ENCODE assay signal across 10 cellular contexts in genomic region chr11:96263361-96263763, GRCh38.
DNase-seq lines count a peak whose midpoint lies in the region; ATAC-seq and TF ChIP-seq lines count a peak whose summit lies in the region.
"Had no signal": no experiment of that assay in that cellular context is flagged by ENCODE, and none has a peak within 500 bp of the region (broad histone marks: within the 10 kb centered on the region; RNA-seq: fewer than 3 reads in every experiment).

No MANE protein-coding gene starts in this region.

- H3K27ac ChIP-seq in BLaER1 treated with 17β-estradiol and CSF1 and Interleukin-3, amounts not matched to agents 10 nM and 100 nM = peak overlapping the region in 9 of 11 experiments; percentile 6 to 72 (median 46); a peak in 15 of 22 replicates
- H3K27ac ChIP-seq in endodermal cell (ENCODE audit: low read depth, low read length) = no peak overlapping the region

- H4K20me1 ChIP-seq in BLaER1 treated with 17β-estradiol and CSF1 and Interleukin-3, amounts not matched to agents 10 nM and 100 nM = peaks cover 0 to 22% (median 0%) of the 10 kb centered on the region in 11 experiments; a peak in 3 of 22 replicates

- peaks cover 35 to 99% (median 46%) of the 10 kb centered on the region in 10 experiments for H3K4me1 ChIP-seq in BLaER1 treated with 17β-estradiol and CSF1 and Interleukin-3, amounts not matched to agents 10 nM and 100 nM
- peaks cover 7% of the 10 kb centered on the region for H3K4me1 ChIP-seq in endodermal cell (ENCODE audit: control insufficient read depth, insufficient read depth, low read length)

- no peak for TF ChIP-seq POLR2A in erythroblast (IDR thresholded peaks at IDR 0.05; ENCODE audit: low read length)

- ATAC-seq in omental fat pad (ENCODE audit: low FRiP score) (peak; percentile 64), GM18868 (IDR thresholded peaks at IDR 0.05; ENCODE audit: unreplicated experiment) (no peak)
- no peak for ATAC-seq in activated T-helper 17 cell treated with anti-CD3 and anti-CD28 coated beads, Interleukin-2, amount 50 U/mL, for 72 hours (replicated peaks)

- no peaks in the 10 kb centered on the region for H3K27me3 ChIP-seq in BLaER1 treated with 17β-estradiol and CSF1 and Interleukin-3, amounts not matched to agents 10 nM and 100 nM
- no peaks in the 10 kb centered on the region for H3K27me3 ChIP-seq in endodermal cell (ENCODE audit: control insufficient read depth, insufficient read depth, low read length, poor library complexity, severe bottlenecking)

- H3K9me3 Mint-ChIP-seq in endodermal cell = peaks cover 2% of the 10 kb centered on the region
- no peaks in the 10 kb centered on the region for H3K9me3 Mint-ChIP-seq in activated T-helper 17 cell treated with anti-CD3 and anti-CD28 coated beads, Interleukin-2, amount 50 U/mL, for 72 hours
- H3K9me3 Mint-ChIP-seq: neural crest cell had no signal

- H3K4me1 Mint-ChIP-seq in endodermal cell = peaks cover 16% of the 10 kb centered on the region
- H3K4me1 Mint-ChIP-seq in activated T-helper 17 cell treated with anti-CD3 and anti-CD28 coated beads, Interleukin-2, amount 50 U/mL, for 72 hours = peaks cover 56% of the 10 kb centered on the region

- no peak overlapping the region; a peak in 1 of 20 replicates for H3K4me3 ChIP-seq in BLaER1 treated with 17β-estradiol and CSF1 and Interleukin-3, amounts not matched to agents 10 nM and 100 nM
- H3K4me3 ChIP-seq in endodermal cell (ENCODE audit: low read length) = no peak overlapping the region

- H3K9ac ChIP-seq in BLaER1 treated with 17β-estradiol and CSF1 and Interleukin-3, amounts not matched to agents 10 nM and 100 nM = 0 out of 22 replicates have a peak overlapping the region, but pooled peaks of 1 of the 11 experiments have one; percentile 43
- H3K9ac ChIP-seq in endodermal cell (ENCODE audit: extremely low read depth, low read length, poor library complexity, severe bottlenecking) = no peak overlapping the region

- peak; percentile 50 for TF ChIP-seq CTCF in endodermal cell (conservative IDR thresholded peaks at IDR 0.05)
- TF ChIP-seq CTCF in omental fat pad (IDR thresholded peaks at IDR 0.05) = no peak

- no peak overlapping the region for H3K27ac Mint-ChIP-seq in endodermal cell
- H3K27ac Mint-ChIP-seq in activated T-helper 17 cell treated with anti-CD3 and anti-CD28 coated beads, Interleukin-2, amount 50 U/mL, for 72 hours = no peak overlapping the region

- no peak overlapping the region for H3K4me3 Mint-ChIP-seq in endodermal cell
- no peak overlapping the region for H3K4me3 Mint-ChIP-seq in activated T-helper 17 cell treated with anti-CD3 and anti-CD28 coated beads, Interleukin-2, amount 50 U/mL, for 72 hours
- H3K4me3 Mint-ChIP-seq: neural crest cell had no signal

- peaks cover under 1% of the 10 kb centered on the region for H3K36me3 Mint-ChIP-seq in endodermal cell (ENCODE audit: low read depth)
- peaks cover 8% of the 10 kb centered on the region for H3K36me3 Mint-ChIP-seq in activated T-helper 17 cell treated with anti-CD3 and anti-CD28 coated beads, Interleukin-2, amount 50 U/mL, for 72 hours (ENCODE audit: low read depth)

- H3K4me2 ChIP-seq in BLaER1 treated with 17β-estradiol and CSF1 and Interleukin-3, amounts not matched to agents 10 nM and 100 nM = peak overlapping the region in 6 of 11 experiments; percentile 36 to 71 (median 57); a peak in 9 of 22 replicates

- peak; percentile 95 for DNase-seq in NOMO-1 treated with DMSO at 0.1 percent for 48 hours (lab: John Stamatoyannopoulos, UW; ENCODE audit: unreplicated experiment)
- DNase-seq in endodermal cell = no peak
- DNase-seq in omental fat pad (ENCODE audit: low spot score) = no peak
- DNase-seq in 8988T = no peak
- no peak for DNase-seq in erythroblast (lab: John Stamatoyannopoulos, UW)
- DNase-seq: DND-41 had no signal

- H3K9me3 ChIP-seq in BLaER1 treated with 17β-estradiol and CSF1 and Interleukin-3, amounts not matched to agents 10 nM and 100 nM (replicated peaks in 1 of 11) = peaks cover 0 to 11% (median 3%) of the 10 kb centered on the region in 11 experiments; a peak in 10 of 22 replicates
- peaks cover 2% of the 10 kb centered on the region for H3K9me3 ChIP-seq in endodermal cell (ENCODE audit: control insufficient read depth, low read length)

- H3K36me3 ChIP-seq in BLaER1 treated with 17β-estradiol and CSF1 and Interleukin-3, amounts not matched to agents 10 nM and 100 nM = peaks cover 0 to 12% (median 0%) of the 10 kb centered on the region in 11 experiments; a peak in 2 of 22 replicates
- H3K36me3 ChIP-seq in endodermal cell (ENCODE audit: control insufficient read depth, insufficient read depth, low read length) = no peaks in the 10 kb centered on the region

- H3K27me3 Mint-ChIP-seq in endodermal cell (ENCODE audit: insufficient read depth) = no peaks in the 10 kb centered on the region
- H3K27me3 Mint-ChIP-seq in activated T-helper 17 cell treated with anti-CD3 and anti-CD28 coated beads, Interleukin-2, amount 50 U/mL, for 72 hours = no peaks in the 10 kb centered on the region
